In genomic region chr14:32078794-32079663, GRCh38 we compare ENCODE assay signal across 8 cellular contexts. TPM values are rescaled to one million over a fixed set of nuclear protein-coding genes. Genes with fewer than 3 reads are reported as not detected.
DNase-seq lines count a peak whose midpoint lies in the region; ATAC-seq lines count a peak whose summit lies in the region.

No MANE protein-coding gene starts in this region.

- H3K4me1 ChIP-seq in iPS-15b (ENCODE audit: control insufficient read depth, insufficient read depth, low read length), result peaks cover 25% of the 10 kb centered on the region

- H3K36me3 Mint-ChIP-seq in activated T-helper 17 cell treated with anti-CD3 and anti-CD28 coated beads, Interleukin-2, amount 50 U/mL, for 72 hours (ENCODE audit: low read depth), result peaks cover 21% of the 10 kb centered on the region
- H3K36me3 Mint-ChIP-seq in stimulated activated memory B cell treated with anti-CD40 and anti-IgM and Interleukin-4, amounts not matched to agents 10 μg/mL and 1 μg/mL and 100 μg/mL, for 72 hours, result peaks cover 6% of the 10 kb centered on the region

- peak; percentile 74 for ATAC-seq in activated T-helper 17 cell treated with anti-CD3 and anti-CD28 coated beads, Interleukin-2, amount 50 U/mL, for 72 hours (replicated peaks)
- no peak for ATAC-seq in stimulated activated memory B cell treated with anti-CD40 and anti-IgM and Interleukin-4, amounts not matched to agents 10 μg/mL and 1 μg/mL and 100 μg/mL, for 72 hours
- ATAC-seq in HG02678 (IDR thresholded peaks at IDR 0.05; ENCODE audit: unreplicated experiment) (no peak), GM18868 (IDR thresholded peaks at IDR 0.05; ENCODE audit: unreplicated experiment) (no peak)

- H3K27ac Mint-ChIP-seq in activated T-helper 17 cell treated with anti-CD3 and anti-CD28 coated beads, Interleukin-2, amount 50 U/mL, for 72 hours, result peak overlapping the region; percentile 93
- H3K27ac Mint-ChIP-seq in stimulated activated memory B cell treated with anti-CD40 and anti-IgM and Interleukin-4, amounts not matched to agents 10 μg/mL and 1 μg/mL and 100 μg/mL, for 72 hours, result peak overlapping the region; percentile 90

- H3K4me1 Mint-ChIP-seq in activated T-helper 17 cell treated with anti-CD3 and anti-CD28 coated beads, Interleukin-2, amount 50 U/mL, for 72 hours, result peaks cover 37% of the 10 kb centered on the region
- peaks cover 41% of the 10 kb centered on the region for H3K4me1 Mint-ChIP-seq in stimulated activated memory B cell treated with anti-CD40 and anti-IgM and Interleukin-4, amounts not matched to agents 10 μg/mL and 1 μg/mL and 100 μg/mL, for 72 hours

- no peaks in the 10 kb centered on the region for H3K9me3 Mint-ChIP-seq in activated T-helper 17 cell treated with anti-CD3 and anti-CD28 coated beads, Interleukin-2, amount 50 U/mL, for 72 hours
- no peaks in the 10 kb centered on the region for H3K9me3 Mint-ChIP-seq in stimulated activated memory B cell treated with anti-CD40 and anti-IgM and Interleukin-4, amounts not matched to agents 10 μg/mL and 1 μg/mL and 100 μg/mL, for 72 hours

- H3K9ac ChIP-seq in iPS-15b (ENCODE audit: low read depth, low read length), result no peak overlapping the region

- H3K27me3 ChIP-seq in iPS-15b (ENCODE audit: control insufficient read depth, insufficient read depth, low read length), result no peaks in the 10 kb centered on the region

- H3K36me3 ChIP-seq in iPS-15b (ENCODE audit: control insufficient read depth, insufficient read depth, low read length), result no peaks in the 10 kb centered on the region

- no peaks in the 10 kb centered on the region for H3K27me3 Mint-ChIP-seq in activated T-helper 17 cell treated with anti-CD3 and anti-CD28 coated beads, Interleukin-2, amount 50 U/mL, for 72 hours
- H3K27me3 Mint-ChIP-seq in stimulated activated memory B cell treated with anti-CD40 and anti-IgM and Interleukin-4, amounts not matched to agents 10 μg/mL and 1 μg/mL and 100 μg/mL, for 72 hours, result no peaks in the 10 kb centered on the region

- H3K9me3 ChIP-seq in iPS-15b (ENCODE audit: control insufficient read depth, insufficient read depth, low read length), result no peaks in the 10 kb centered on the region

- H3K4me3 ChIP-seq in iPS-15b (ENCODE audit: low read depth, low read length), result peak overlapping the region; percentile 86

- peak; percentile 63 for DNase-seq in activated effector memory CD4-positive, alpha-beta T cell treated with anti-CD3 and anti-CD28 coated beads, Interleukin-2, amount 50 U/mL, for 16 hours
- DNase-seq in activated effector memory CD4-positive, alpha-beta T cell treated with Interleukin-2 at 50 U/mL for 16 hours, result no peak
- no peak for DNase-seq in amniotic stem cell (lab: John Stamatoyannopoulos, UW)

- H3K4me3 Mint-ChIP-seq in activated T-helper 17 cell treated with anti-CD3 and anti-CD28 coated beads, Interleukin-2, amount 50 U/mL, for 72 hours, result peak overlapping the region; percentile 92
- H3K4me3 Mint-ChIP-seq in stimulated activated memory B cell treated with anti-CD40 and anti-IgM and Interleukin-4, amounts not matched to agents 10 μg/mL and 1 μg/mL and 100 μg/mL, for 72 hours, result peak overlapping the region; percentile 94

RNA-seq across cellular contexts. Expression of gene ARHGAP5, which starts 1.9 kb away (rescaled TPM):
- total RNA-seq in activated T-helper 17 cell treated with anti-CD3 and anti-CD28 coated beads, Interleukin-2, amount 50 U/mL, for 72 hours, result 10 to 100 TPM; 27.5 to 55.7 TPM
